In the genomic region with DNA sequence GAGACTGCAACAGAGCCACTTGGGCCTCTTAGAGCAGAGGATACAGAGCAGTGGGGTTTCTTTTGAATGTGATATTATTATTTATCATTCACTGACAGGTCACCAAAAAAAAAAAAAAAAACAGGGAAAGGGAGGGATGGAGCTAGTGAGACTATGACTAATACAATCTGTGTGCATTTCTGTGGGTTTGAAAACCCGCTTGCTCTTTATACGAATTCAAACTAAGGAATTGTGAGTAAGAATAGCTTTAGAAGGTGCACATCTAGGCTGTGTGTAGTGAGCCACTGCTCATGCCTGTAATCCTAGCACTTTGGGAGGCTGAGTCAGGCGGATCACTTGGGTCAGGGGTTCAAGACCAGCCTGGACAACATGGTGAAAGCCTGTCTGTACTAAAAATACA, we compare ENCODE assay signal across 30 cellular contexts.
"Had no signal": no experiment of that assay in that cellular context is flagged by ENCODE, and none has a peak within 500 bp of the region (broad histone marks: within the 10 kb centered on the region; RNA-seq: fewer than 3 reads in every experiment).

No MANE protein-coding gene starts in this region.

- H3K36me3 Mint-ChIP-seq: stimulated activated effector memory CD8-positive, alpha-beta T cell treated with anti-CD3 and anti-CD28 coated beads, Interleukin-12 subunit alpha, Interleukin-12 subunit beta, amount 100 ng/mL, for 72 hours had no signal

- H3K9me3 ChIP-seq: esophagus squamous epithelium, lower lobe of right lung, right lobe of liver, uterus had no signal

- H3K36me3 ChIP-seq: esophagus squamous epithelium, left lung, lower lobe of right lung, right lobe of liver, thoracic aorta, uterus had no signal

- H3K27ac ChIP-seq: esophagus squamous epithelium, left lung, lower lobe of right lung, right lobe of liver, skin epidermis, thoracic aorta, uterus had no signal

- H3K4me1 ChIP-seq: esophagus squamous epithelium, left lung, lower lobe of right lung, right lobe of liver, uterus had no signal

- ATAC-seq: activated T-cell treated with anti-CD3 and anti-CD28 coated beads, Interleukin-2, amount 50 U/mL, for 4 hours; activated T-helper 17 cell treated with anti-CD3 and anti-CD28 coated beads, Interleukin-2, amount 50 U/mL, for 72 hours; left lung; lower lobe of right lung; natural killer cell; stimulated activated effector memory CD8-positive, alpha-beta T cell treated with anti-CD3 and anti-CD28 coated beads, Interleukin-12 subunit alpha, Interleukin-12 subunit beta, amount 100 ng/mL, for 72 hours had no signal

- FAIRE-seq: bronchial epithelial cell, colon, frontal cortex, islet of Langerhans had no signal

- H3K4me3 Mint-ChIP-seq: activated CD4-positive, alpha-beta memory T cell treated with anti-CD3 and anti-CD28 coated beads, Interleukin-2, amount 10 ng/mL, durations not matched to agents 7 days and 5 days; activated CD4-positive, alpha-beta T cell treated with anti-CD3 and anti-CD28 coated beads, Interleukin-2, amount 10 ng/mL, durations not matched to agents 7 days and 5 days; activated T-cell treated with anti-CD3 and anti-CD28 coated beads, Interleukin-2, amount 50 U/mL, for 4 hours; activated T-helper 17 cell treated with anti-CD3 and anti-CD28 coated beads, Interleukin-2, amount 50 U/mL, for 72 hours; natural killer cell; stimulated activated effector memory CD8-positive, alpha-beta T cell treated with anti-CD3 and anti-CD28 coated beads, Interleukin-12 subunit alpha, Interleukin-12 subunit beta, amount 100 ng/mL, for 72 hours; stimulated activated naive CD8-positive, alpha-beta T cell treated with anti-CD3 and anti-CD28 coated beads, Interleukin-15, Interleukin-2, amounts not matched to agents 100 ng/mL and 50 ng/mL, for 24 hours had no signal

- H3K27ac Mint-ChIP-seq: activated CD4-positive, alpha-beta memory T cell treated with anti-CD3 and anti-CD28 coated beads, Interleukin-2, amount 10 ng/mL, durations not matched to agents 7 days and 5 days; activated CD4-positive, alpha-beta T cell treated with anti-CD3 and anti-CD28 coated beads, Interleukin-2, amount 10 ng/mL, durations not matched to agents 7 days and 5 days; activated T-helper 17 cell treated with anti-CD3 and anti-CD28 coated beads, Interleukin-2, amount 50 U/mL, for 72 hours; natural killer cell; stimulated activated effector memory CD8-positive, alpha-beta T cell treated with anti-CD3 and anti-CD28 coated beads, Interleukin-12 subunit alpha, Interleukin-12 subunit beta, amount 100 ng/mL, for 72 hours; stimulated activated naive CD8-positive, alpha-beta T cell treated with anti-CD3 and anti-CD28 coated beads, Interleukin-15, Interleukin-2, amounts not matched to agents 100 ng/mL and 50 ng/mL, for 24 hours had no signal

- H3K27me3 Mint-ChIP-seq: activated CD4-positive, alpha-beta memory T cell treated with anti-CD3 and anti-CD28 coated beads, Interleukin-2, amount 10 ng/mL, durations not matched to agents 7 days and 5 days; activated CD4-positive, alpha-beta T cell treated with anti-CD3 and anti-CD28 coated beads, Interleukin-2, amount 10 ng/mL, durations not matched to agents 7 days and 5 days; activated T-helper 17 cell treated with anti-CD3 and anti-CD28 coated beads, Interleukin-2, amount 50 U/mL, for 72 hours; stimulated activated naive CD8-positive, alpha-beta T cell treated with anti-CD3 and anti-CD28 coated beads, Interleukin-15, Interleukin-2, amounts not matched to agents 100 ng/mL and 50 ng/mL, for 24 hours had no signal

- DNase-seq: activated CD4-positive, alpha-beta memory T cell treated with anti-CD3 and anti-CD28 coated beads, Interleukin-2, amount 10 ng/mL, durations not matched to agents 7 days and 5 days; activated CD4-positive, alpha-beta T cell treated with anti-CD3 and anti-CD28 coated beads for 1 hour; activated CD4-positive, alpha-beta T cell treated with anti-CD3 and anti-CD28 coated beads, Interleukin-2, amount 10 ng/mL, durations not matched to agents 7 days and 5 days; activated CD8-positive, alpha-beta memory T cell treated with anti-CD3 and anti-CD28 coated beads, Interleukin-2, amount 50 U/mL, for 48 hours; activated gamma-delta T cell treated with Interleukin-2 at 50 U/mL for 16 hours; activated naive CD4-positive, alpha-beta T cell treated with anti-CD3 and anti-CD28 coated beads, Interleukin-2, amount 50 U/mL, for 16 hours; activated T-cell treated with anti-CD3 and anti-CD28 coated beads, Interleukin-2, amount 50 U/mL, for 4 hours; amniotic stem cell; dermis blood vessel endothelial cell; effector CD4-positive, alpha-beta T cell; esophagus squamous epithelium; left lung; lower lobe of right lung; mesendoderm; natural killer cell; right lobe of liver; stimulated activated CD4-positive, alpha-beta T cell treated with anti-CD3 and anti-CD28 coated beads, Interleukin-12 subunit alpha, Interleukin-12 subunit beta, amount 100 ng/mL, for 4 hours; stimulated activated CD4-positive, alpha-beta T cell treated with anti-CD3 and anti-CD28 coated beads, Interleukin-4, amount 100 ng/mL, for 24 hours; T-helper 9 cell; trophoblast cell; uterus had no signal

- H3K4me1 Mint-ChIP-seq: activated T-helper 17 cell treated with anti-CD3 and anti-CD28 coated beads, Interleukin-2, amount 50 U/mL, for 72 hours; natural killer cell; stimulated activated effector memory CD8-positive, alpha-beta T cell treated with anti-CD3 and anti-CD28 coated beads, Interleukin-12 subunit alpha, Interleukin-12 subunit beta, amount 100 ng/mL, for 72 hours had no signal

- H3K27me3 ChIP-seq: esophagus squamous epithelium, right lobe of liver, uterus had no signal

- H3K4me3 ChIP-seq: esophagus squamous epithelium, left lung, lower lobe of right lung, right lobe of liver, skin epidermis, thoracic aorta, uterus had no signal
